In genomic region chr22:17348464-17349103, GRCh38 we compare ENCODE assay signal across 23 cellular contexts. TPM values are rescaled to one million over a fixed set of nuclear protein-coding genes. Genes with fewer than 3 reads are reported as not detected.
DNase-seq lines count a peak whose midpoint lies in the region; FAIRE-seq and TF ChIP-seq lines count a peak whose summit lies in the region.
"Had no signal": no experiment of that assay in that cellular context is flagged by ENCODE, and none has a peak within 500 bp of the region (broad histone marks: within the 10 kb centered on the region; RNA-seq: fewer than 3 reads in every experiment).

No MANE protein-coding gene starts in this region.

- intact Hi-C loops in thyroid gland (cut with DNase I), result no loop called here

- no peak overlapping the region for H3K56ac ChIP-seq in H1 (replicated peaks; ENCODE audit: insufficient read length, low read depth, low read length)

- no peaks in the 10 kb centered on the region for H3K27me3 ChIP-seq in MM.1S (replicated peaks; ENCODE audit: insufficient read depth, low read length)
- H3K27me3 ChIP-seq in H1 (replicated peaks in 1 of 4; ENCODE audit: control insufficient read depth in 3 of 4, extremely low read depth in 1 of 4, insufficient read depth in 3 of 4, low read length in 3 of 4), result no peaks in the 10 kb centered on the region
- H3K27me3 ChIP-seq in thyroid gland, result no peaks in the 10 kb centered on the region
- no peaks in the 10 kb centered on the region for H3K27me3 ChIP-seq in smooth muscle cell (ENCODE audit: low read depth)
- H3K27me3 ChIP-seq: BLaER1 had no signal

- DNase-seq in DMS153 (lab: John Stamatoyannopoulos, UW), result peak; percentile 9
- DNase-seq in DMS153 treated with DMSO at 0.1 percent for 48 hours (lab: John Stamatoyannopoulos, UW; ENCODE audit: unreplicated experiment), result no peak
- DNase-seq in MM.1S, result no peak
- no peak for DNase-seq in H1 (ENCODE audit: low read depth in 1 of 2, low spot score in 2 of 2)
- DNase-seq in thyroid gland, result peak; percentile 22 to 37
- no peak for DNase-seq in smooth muscle cell (lab: John Stamatoyannopoulos, UW; ENCODE audit: unreplicated experiment)
- DNase-seq in NCI-H748 treated with DMSO at 0.1 percent for 48 hours (lab: John Stamatoyannopoulos, UW), result no peak
- no peak for DNase-seq in caudate nucleus (lab: John Stamatoyannopoulos, UW)
- DNase-seq: CD8-positive, alpha-beta T cell; GM23248; KBM-7; NCI-H1048; NCI-H146; NCI-H2107; NCI-H2227 treated with DMSO at 0.1 percent for 48 hours; NCI-H524; OCI-M1; RPMI8226; SIG-M5 had no signal

- 0 out of 2 replicates have a peak overlapping the region, but pooled peaks have one; percentile 62 for H2BK12ac ChIP-seq in H1 (ENCODE audit: low read depth, low read length)

- H3K4ac ChIP-seq in H1 (replicated peaks; ENCODE audit: insufficient read length, low read depth, low read length), result no peak overlapping the region

- no peaks in the 10 kb centered on the region for H3K23me2 ChIP-seq in H1 (ENCODE audit: low read depth, low read length)

- no peaks in the 10 kb centered on the region for H3K4me1 ChIP-seq in MM.1S (ENCODE audit: low read length)
- H3K4me1 ChIP-seq in H1 (replicated peaks in 1 of 4; ENCODE audit: control insufficient read depth in 3 of 4, insufficient read depth in 4 of 4, low read length in 3 of 4), result no peaks in the 10 kb centered on the region
- H3K4me1 ChIP-seq in thyroid gland, result no peaks in the 10 kb centered on the region
- H3K4me1 ChIP-seq in smooth muscle cell (ENCODE audit: low read depth), result no peaks in the 10 kb centered on the region

- peak; percentile 65 for FAIRE-seq in H1 (lab: Jason Lieb, UNC)
- FAIRE-seq: D721Med had no signal

- H4K91ac ChIP-seq in H1 (replicated peaks; ENCODE audit: insufficient read length, low read length), result no peak overlapping the region

- no peak overlapping the region for H3K14ac ChIP-seq in H1 (ENCODE audit: insufficient read length)

- H3K79me1 ChIP-seq in H1 (ENCODE audit: low read depth, low read length), result no peaks in the 10 kb centered on the region

- H3K9ac ChIP-seq in MM.1S (ENCODE audit: low read length), result no peak overlapping the region
- H3K9ac ChIP-seq in H1 (replicated peaks in 1 of 4; ENCODE audit: extremely low read depth in 1 of 4, low read depth in 3 of 4, low read length in 3 of 4), result no peak overlapping the region; a peak in 1 of 7 replicates
- H3K9ac ChIP-seq in smooth muscle cell (ENCODE audit: low read depth), result no peak overlapping the region
- H3K9ac ChIP-seq: BLaER1, GM23248 had no signal

- H3K9me3 ChIP-seq in MM.1S (replicated peaks; ENCODE audit: insufficient read depth, low read length), result no peaks in the 10 kb centered on the region
- no peaks in the 10 kb centered on the region for H3K9me3 ChIP-seq in H1 (ENCODE audit: insufficient read depth in 2 of 2, low read depth in 1 of 2, low read length in 1 of 2)
- H3K9me3 ChIP-seq in thyroid gland, result no peaks in the 10 kb centered on the region
- H3K9me3 ChIP-seq in smooth muscle cell (replicated peaks; ENCODE audit: low read depth), result no peaks in the 10 kb centered on the region
- H3K9me3 ChIP-seq: BLaER1 had no signal

- H3K27ac ChIP-seq in MM.1S (ENCODE audit: low read length) (no peak overlapping the region), H1 (ENCODE audit: low read depth, low read length) (no peak overlapping the region), thyroid gland (no peak overlapping the region), smooth muscle cell (ENCODE audit: low read depth) (no peak overlapping the region), caudate nucleus (ENCODE audit: low read depth, low read length) (no peak overlapping the region)
- H3K27ac ChIP-seq: 22Rv1, BLaER1, GM23248 had no signal

- H4K20me1 ChIP-seq in MM.1S (ENCODE audit: insufficient read depth, low read length), result no peaks in the 10 kb centered on the region
- H4K20me1 ChIP-seq in H1 (replicated peaks in 1 of 2; ENCODE audit: control insufficient read depth in 1 of 2, insufficient read depth in 2 of 2, low read length in 2 of 2), result no peaks in the 10 kb centered on the region
- H4K20me1 ChIP-seq in smooth muscle cell (ENCODE audit: low read depth), result no peaks in the 10 kb centered on the region
- H4K20me1 ChIP-seq: BLaER1 had no signal

- TF ChIP-seq CTCF in MM.1S (IDR thresholded peaks at IDR 0.05; ENCODE audit: low read length) (no peak), H1 (IDR thresholded peaks at IDR 0.05; ENCODE audit: control extremely low read depth in 1 of 3, insufficient read depth in 1 of 3, low read depth in 1 of 3, low read length in 3 of 3) (no peak), thyroid gland (IDR thresholded peaks at IDR 0.05) (no peak), smooth muscle cell (IDR thresholded peaks at IDR 0.05; ENCODE audit: borderline replicate concordance, insufficient read depth, poor library complexity, severe bottlenecking) (no peak)

- no peak overlapping the region for H2BK120ac ChIP-seq in H1 (replicated peaks; ENCODE audit: low read depth, low read length)

- TF ChIP-seq POLR2A in H1 (IDR thresholded peaks at IDR 0.05; ENCODE audit: control extremely low read depth in 1 of 2, low read depth in 2 of 2, low read length in 2 of 2) (no peak), thyroid gland (IDR thresholded peaks at IDR 0.05) (no peak)

- no peak for TF ChIP-seq EP300 in H1 (IDR thresholded peaks at IDR 0.05; ENCODE audit: borderline replicate concordance in 1 of 2, low read depth in 2 of 2, low read length in 2 of 2)

- H3K18ac ChIP-seq in H1 (ENCODE audit: extremely low read depth, low read length), result no peak overlapping the region

- 0 out of 2 replicates have a peak overlapping the region, but pooled peaks have one; percentile 32 for H2BK5ac ChIP-seq in H1 (ENCODE audit: low read depth, low read length)

- H3K4me3 ChIP-seq in MM.1S (ENCODE audit: low read length) (no peak overlapping the region), H1 (ENCODE audit: extremely low read depth in 1 of 4, insufficient read depth in 2 of 4, low read depth in 3 of 4, low read length in 4 of 4) (no peak overlapping the region), thyroid gland (replicated peaks in 1 of 3) (no peak overlapping the region), smooth muscle cell (no peak overlapping the region)
- H3K4me3 ChIP-seq: BLaER1, GM23248 had no signal

- peak overlapping the region; percentile 55; the same call in 1 of the 2 replicates for H2BK20ac ChIP-seq in H1 (ENCODE audit: low read length)

- H2BK15ac ChIP-seq in H1 (ENCODE audit: low read length), result no peak overlapping the region

- H3K79me2 ChIP-seq in MM.1S (ENCODE audit: low read length) (no peaks in the 10 kb centered on the region), H1 (ENCODE audit: control insufficient read depth in 1 of 2, insufficient read depth in 2 of 2, low read length in 2 of 2) (no peaks in the 10 kb centered on the region), smooth muscle cell (ENCODE audit: low read depth) (no peaks in the 10 kb centered on the region)

- H3K36me3 ChIP-seq in MM.1S (replicated peaks; ENCODE audit: insufficient read depth, low read length) (no peaks in the 10 kb centered on the region), H1 (ENCODE audit: control insufficient read depth in 2 of 4, insufficient read depth in 4 of 4, low read length in 3 of 4) (no peaks in the 10 kb centered on the region), thyroid gland (no peaks in the 10 kb centered on the region), smooth muscle cell (ENCODE audit: low read depth) (no peaks in the 10 kb centered on the region)
- H3K36me3 ChIP-seq: BLaER1 had no signal

- no peak overlapping the region for H4K5ac ChIP-seq in H1 (ENCODE audit: insufficient read length, low read depth, low read length)

- no peak overlapping the region for H3K23ac ChIP-seq in H1 (ENCODE audit: insufficient read length)

- H3K4me2 ChIP-seq in MM.1S (ENCODE audit: low read depth, low read length) (peak overlapping the region; percentile 20; the same call in 1 of the 2 replicates), H1 (ENCODE audit: insufficient read depth in 1 of 2, low read depth in 2 of 2, low read length in 2 of 2) (no peak overlapping the region), smooth muscle cell (no peak overlapping the region)
- H3K4me2 ChIP-seq: BLaER1 had no signal

- POLR2A ChIA-PET in H1 (lab: Charles Lee; ENCODE audit: partially characterized antibody), result no interaction called here

- H4K8ac ChIP-seq in H1 (ENCODE audit: extremely low read depth, insufficient read depth, low read length), result no peak overlapping the region

- H3K9me2 ChIP-seq in MM.1S (replicated peaks; ENCODE audit: insufficient read depth, low read length), result no peaks in the 10 kb centered on the region

- no peak for TF ChIP-seq RAD21 in H1 (IDR thresholded peaks at IDR 0.05 in 1 of 2, conservative IDR thresholded peaks at IDR 0.05 in 1 of 2; ENCODE audit: low read depth in 2 of 2, low read length in 2 of 2)

- 95% methylated on average over 13 of the region's 14 CpGs; no CpG with 5 or more reads in 1 of the 2 experiments for WGBS in H1 (ENCODE audit: extremely low coverage in 1 of 2, insufficient coverage in 1 of 2, insufficient read length in 1 of 2, insufficient replicate concordance in 2 of 2, low coverage in 1 of 2, low lambda C conversion rate in 2 of 2, missing lambda C conversion rate in 1 of 2), 2 experiments
- WGBS in thyroid gland, 2 donors, result 40 to 59% methylated on average over 14 of the region's 14 CpGs
- 87% methylated on average over 14 of the region's 14 CpGs for WGBS in smooth muscle cell (ENCODE audit: low lambda C conversion rate)

- no peak overlapping the region for H2AK5ac ChIP-seq in H1 (ENCODE audit: low read depth, low read length)

- H2AFZ ChIP-seq in MM.1S (ENCODE audit: low read length), result no peak overlapping the region
- H2AFZ ChIP-seq in H1 (ENCODE audit: low read length), result peak overlapping the region; percentile 47; the same call in 1 of the 2 replicates
- no peak overlapping the region for H2AFZ ChIP-seq in smooth muscle cell (ENCODE audit: low read depth)
- H2AFZ ChIP-seq: GM23248 had no signal

- CTCF ChIA-PET in H1 (lab: Charles Lee; ENCODE audit: partially characterized antibody), result interaction anchor here (0.6 to 1.9 kb wide), 4 partner anchors 10 to 177 kb away, joined by 3 to 10 read pairs (median 3); no protein-coding TSS in a partner anchor

- H3F3A ChIP-seq in MM.1S (ENCODE audit: insufficient read depth, low read length), result no peaks in the 10 kb centered on the region
- H3F3A ChIP-seq in smooth muscle cell (ENCODE audit: low read depth), result no peaks in the 10 kb centered on the region

RNA-seq across cellular contexts. Expression of gene CECR2, which starts 20.7 kb away (rescaled TPM):
- 123 and 131 TPM in 2 replicates for total RNA-seq in H1 (2021; fragmentation: NEBNext Ultra II Directional; extraction: Animal tissue kit (Norgen Biotek cat#: 25700))
- polyA plus RNA-seq in H1 (2011; rRNA removed) (18.3 and 22.2 TPM in 2 replicates), smooth muscle cell (0.67 and 1.4 TPM in 2 replicates)
- polyA plus RNA-seq in H1 (2011; cell fraction: cytosol; rRNA removed), result 17.7 TPM
- polyA plus RNA-seq in H1 (2011; cell fraction: nucleus; rRNA removed), result 41.9 TPM
- polyA plus RNA-seq in H1 (2012, experiment 1 of 2), result 35.3 to 44.8 TPM (median 42.0 TPM) in 4 replicates
- polyA plus RNA-seq in H1 (2012, experiment 2 of 2), result 5.8 TPM
- 33.3 TPM for polyA plus RNA-seq in H1 (2013, experiment 1 of 2)
- 30.9 TPM for polyA plus RNA-seq in H1 (2013, experiment 2 of 2)
- 55.8 and 66.8 TPM in 2 replicates for polyA minus RNA-seq in H1 (2011; rRNA and poly(A)+ RNA removed)
- polyA minus RNA-seq in H1 (2011; cell fraction: cytosol; rRNA and poly(A)+ RNA removed), result 60.4 TPM
- 55.3 TPM for polyA minus RNA-seq in H1 (2011; cell fraction: nucleus; rRNA and poly(A)+ RNA removed)
- total RNA-seq in thyroid gland (1 to 10 TPM; 1.5 to 7.7 (median 2.1) TPM), smooth muscle cell (2.8 and 3.0 TPM in 2 replicates)
- total RNA-seq: GM23248, M059J had no signal

Comparison
In these comparisons a context has a peak if more than half of its experiments do, and no peak if none do; other contexts are left out.
1. DNase-seq: peak in DMS153 (single experiment) and thyroid gland (2 of 2); none in DMS153 treated with DMSO at 0.1 percent for 48 hours (single experiment), MM.1S (single experiment), H1 (0 of 2), smooth muscle cell (single experiment), NCI-H748 treated with DMSO at 0.1 percent for 48 hours (single experiment) and caudate nucleus (0 of 61).
2. RNA of gene CECR2, which starts 20.7 kb away (total RNA-seq): 123 to 131 TPM in H1; 2.8 to 3.0 TPM in smooth muscle cell and 1.5 to 7.7 TPM in thyroid gland; every median in the first group is over 10 times any median in the second.